ENCODE assay signal across 8 cellular contexts in the genomic region with DNA sequence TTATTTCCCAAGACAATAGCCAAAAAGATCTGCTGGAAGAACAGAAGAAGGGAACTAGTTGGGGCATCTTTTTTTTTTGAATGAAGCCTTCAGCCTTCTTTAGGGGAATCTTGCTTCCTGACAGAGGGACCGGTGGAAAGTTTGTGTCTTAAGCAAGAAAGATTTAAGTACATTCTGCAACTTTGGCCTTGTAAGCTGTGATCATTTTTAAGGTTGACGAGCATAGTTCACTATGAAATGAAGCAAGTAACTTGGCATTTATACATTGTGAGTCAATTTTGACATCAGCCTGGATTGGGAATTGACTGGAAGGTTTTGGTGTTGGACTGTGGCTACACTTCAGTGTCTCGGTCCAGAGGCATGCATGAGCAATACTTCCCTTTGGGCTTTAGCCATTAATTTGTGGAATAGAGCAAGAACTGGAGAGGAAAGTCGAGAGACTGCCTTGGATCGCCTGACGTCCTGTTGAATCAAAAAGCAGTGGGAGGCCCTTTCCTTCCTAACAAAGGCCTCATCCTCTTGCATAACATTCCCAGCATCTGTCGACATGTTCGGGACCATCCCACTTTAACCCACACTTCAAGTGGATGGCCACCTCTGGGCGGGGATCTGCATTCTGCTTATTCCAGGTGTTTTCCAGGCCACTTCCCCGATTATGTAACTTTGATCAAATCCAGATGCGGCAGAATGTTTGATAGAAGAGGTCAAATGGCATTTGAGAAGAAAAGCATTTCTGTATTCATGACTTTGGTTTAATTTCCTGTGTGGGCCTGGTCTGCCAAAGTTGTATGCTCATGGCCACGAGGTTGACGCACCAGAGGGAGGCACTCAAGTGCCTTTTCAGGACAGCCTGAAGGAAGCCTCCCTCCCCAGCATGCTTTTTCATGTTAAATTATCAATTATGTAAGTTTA. TPM values are rescaled to one million over a fixed set of nuclear protein-coding genes. Genes with fewer than 3 reads are reported as not detected.
A peak's percentile ranks its signal among the peaks of the same experiment; 100 is the strongest.
DNase-seq lines count a peak whose midpoint lies in the region; ATAC-seq and TF ChIP-seq lines count a peak whose summit lies in the region.

No MANE protein-coding gene starts in this region.

- CTCF ChIA-PET in activated naive CD4-positive, alpha-beta T cell treated with anti-CD3 and anti-CD28 coated beads, Interleukin-2, amount 10 ng/mL, durations not matched to agents 7 days and 5 days (lab: Charles Lee) = interaction anchor here (0.7 to 1.6 kb wide), 2 partner anchors 19 to 303 kb away, joined by 4 read pairs; no protein-coding TSS in a partner anchor

- TF ChIP-seq CTCF in dorsolateral prefrontal cortex (IDR thresholded peaks at IDR 0.05 in 54 of 56, conservative IDR thresholded peaks at IDR 0.05 in 2 of 56; ENCODE audit: low read depth in 1 of 56, partially characterized antibody in 56 of 56) = peak in 2 of 56 donors; percentile 7 to 20
- TF ChIP-seq CTCF in liver (IDR thresholded peaks at IDR 0.05; ENCODE audit: low read depth, low read length, missing input control) = no peak
- TF ChIP-seq CTCF in transverse colon (IDR thresholded peaks at IDR 0.05) = no peak

- TF ChIP-seq POLR2A in transverse colon (IDR thresholded peaks at IDR 0.05) = no peak

- no peaks in the 10 kb centered on the region for H3K9me3 ChIP-seq in liver (ENCODE audit: control insufficient read depth in 4 of 4, low read length in 3 of 4)
- no peaks in the 10 kb centered on the region for H3K9me3 ChIP-seq in transverse colon

- no peak for TF ChIP-seq RAD21 in liver (IDR thresholded peaks at IDR 0.05)

- H3K36me3 ChIP-seq in liver (ENCODE audit: control insufficient read depth in 4 of 4, insufficient read depth in 3 of 4, low read depth in 1 of 4, low read length in 3 of 4) (no peaks in the 10 kb centered on the region), transverse colon (no peaks in the 10 kb centered on the region)

- no peak overlapping the region for H3K9ac ChIP-seq in liver (ENCODE audit: low read depth in 1 of 2, low read length in 2 of 2)

- H3K27ac ChIP-seq in dorsolateral prefrontal cortex (peak overlapping the region; percentile 74 to 98 (median 91)), liver (ENCODE audit: low read depth in 1 of 2, low read length in 2 of 2) (peak overlapping the region; percentile 54 to 61), transverse colon (peak overlapping the region; percentile 94 to 99 (median 97))

- ATAC-seq in HG03095 (IDR thresholded peaks at IDR 0.05; ENCODE audit: unreplicated experiment) (no peak), GM19328 (IDR thresholded peaks at IDR 0.05; ENCODE audit: unreplicated experiment) (no peak)

- H3K27me3 ChIP-seq in dorsolateral prefrontal cortex (no peaks in the 10 kb centered on the region), liver (ENCODE audit: control insufficient read depth in 4 of 4, insufficient read depth in 4 of 4, low read length in 3 of 4) (no peaks in the 10 kb centered on the region), transverse colon (no peaks in the 10 kb centered on the region)

- TF ChIP-seq EP300 in transverse colon (IDR thresholded peaks at IDR 0.05; ENCODE audit: low read depth) = peak; percentile 72

- in situ Hi-C loops in transverse colon (cut with MboI; ENCODE audit: low pct_ligation_motif_present in 1 of 4, low pct_unique_long_range_greater_than_20kb in 1 of 4, low sequenced_read_pairs in 3 of 4) = no loop called here

- no peaks in the 10 kb centered on the region for H3K9me3 Mint-ChIP-seq in activated naive CD4-positive, alpha-beta T cell treated with anti-CD3 and anti-CD28 coated beads, Interleukin-2, amount 10 ng/mL, durations not matched to agents 7 days and 5 days

- 41% methylated on average over 13 of the region's 13 CpGs for WGBS in liver
- WGBS in transverse colon (ENCODE audit: low coverage in 1 of 2), 2 donors = 58 to 67% methylated on average over 5 to 13 of the region's 13 CpGs

- H3K27ac Mint-ChIP-seq in activated naive CD4-positive, alpha-beta T cell treated with anti-CD3 and anti-CD28 coated beads, Interleukin-2, amount 10 ng/mL, durations not matched to agents 7 days and 5 days = no peak overlapping the region

- peaks cover 14% of the 10 kb centered on the region for H3K4me1 Mint-ChIP-seq in activated naive CD4-positive, alpha-beta T cell treated with anti-CD3 and anti-CD28 coated beads, Interleukin-2, amount 10 ng/mL, durations not matched to agents 7 days and 5 days

- H3K27me3 Mint-ChIP-seq in activated naive CD4-positive, alpha-beta T cell treated with anti-CD3 and anti-CD28 coated beads, Interleukin-2, amount 10 ng/mL, durations not matched to agents 7 days and 5 days = no peaks in the 10 kb centered on the region

- DNase-seq in MV-4-11 (lab: John Stamatoyannopoulos, UW) (peak; percentile 25), dorsolateral prefrontal cortex (no peak), transverse colon (peak; percentile 59), 8988T (no peak)
- DNase-seq in activated naive CD4-positive, alpha-beta T cell treated with anti-CD3 and anti-CD28 coated beads, Interleukin-2, amount 10 ng/mL, durations not matched to agents 7 days and 5 days = no peak

- peaks cover 0 to 8% (median 4%) of the 10 kb centered on the region in 4 donors for H3K4me1 ChIP-seq in liver (ENCODE audit: control insufficient read depth in 4 of 4, insufficient read depth in 4 of 4, low read length in 3 of 4)
- peaks cover 11 to 90% (median 51%) of the 10 kb centered on the region in 4 donors for H3K4me1 ChIP-seq in transverse colon

- H3K4me3 ChIP-seq in dorsolateral prefrontal cortex = peak overlapping the region in 7 of 59 donors; percentile 6 to 49 (median 18)
- H3K4me3 ChIP-seq in liver (ENCODE audit: low read depth in 1 of 3, low read length in 3 of 3) = no peak overlapping the region
- H3K4me3 ChIP-seq in transverse colon = no peak overlapping the region

- no peaks in the 10 kb centered on the region for H3K36me3 Mint-ChIP-seq in activated naive CD4-positive, alpha-beta T cell treated with anti-CD3 and anti-CD28 coated beads, Interleukin-2, amount 10 ng/mL, durations not matched to agents 7 days and 5 days

- intact Hi-C loops in dorsolateral prefrontal cortex (cut with DNase I) (no loop called here), transverse colon (cut with DNase I; ENCODE audit: low total_unique reads) (loop anchor here (5.0 kb wide), 1 partner anchor 65 kb away; no protein-coding TSS in a partner anchor)

- no peak overlapping the region for H3K4me3 Mint-ChIP-seq in activated naive CD4-positive, alpha-beta T cell treated with anti-CD3 and anti-CD28 coated beads, Interleukin-2, amount 10 ng/mL, durations not matched to agents 7 days and 5 days

TF ChIP-seq in liver, 16 proteins besides CTCF, POLR2A, EP300 and RAD21 (continues in another document):
- TF ChIP-seq REST (IDR thresholded peaks at IDR 0.05) (peak; percentile 31), SP1 (IDR thresholded peaks at IDR 0.05) (peak; percentile 42), MAX (IDR thresholded peaks at IDR 0.05) (no peak), ZBTB33 (IDR thresholded peaks at IDR 0.05) (no peak), RXRA (IDR thresholded peaks at IDR 0.05) (peak; percentile 11 to 51), FOXA2 (IDR thresholded peaks at IDR 0.05) (no peak), HNF4A (conservative IDR thresholded peaks at IDR 0.05) (peak in 1 of 2 donors; percentile 33), EGR1 (IDR thresholded peaks at IDR 0.05; ENCODE audit: low read depth in 2 of 2) (no peak), TAF1 (conservative IDR thresholded peaks at IDR 0.05) (no peak)

RNA-seq across cellular contexts. Expression of gene ABL1, which starts 12.5 kb away (rescaled TPM):
- total RNA-seq in dorsolateral prefrontal cortex (10 to 100 TPM; 32.9 to 97.5 (median 48.2) TPM), liver (10 to 100 TPM; 11.2 to 14.2 TPM), transverse colon (10 to 100 TPM; 66.9 to 97.1 (median 81.8) TPM)
- 10 to 100 TPM in 1 of 2 donors, 1 to 10 TPM in 1; 4.2 to 10.7 TPM for polyA plus RNA-seq in liver

RNA-seq across cellular contexts. Expression of gene QRFP, which starts 49.0 kb away (rescaled TPM):
- not detected for total RNA-seq in dorsolateral prefrontal cortex
- total RNA-seq in liver = under 1 TPM in 1 of 2 donors, not detected in 1; 0.05 TPM
- not detected for polyA plus RNA-seq in liver
- total RNA-seq in transverse colon = not detected

Comparison
In these comparisons a context has a peak if more than half of its experiments do, and no peak if none do; other contexts are left out.
1. DNase-seq: peak in MV-4-11 (single experiment) and transverse colon (single experiment); none in dorsolateral prefrontal cortex (0 of 10), 8988T (single experiment) and activated naive CD4-positive, alpha-beta T cell treated with anti-CD3 and anti-CD28 coated beads, Interleukin-2, amount 10 ng/mL, durations not matched to agents 7 days and 5 days (single experiment).
2. Peak in every context shown above with its lines, with median percentiles within 50 percentile points of each other: H3K27ac ChIP-seq.